ENCODE assay signal across 1 cellular context in genomic region chr5:14148890-14149671, GRCh38.
TF ChIP-seq lines count a peak whose summit lies in the region.

No MANE protein-coding gene starts in this region.

TF ChIP-seq in HepG2, 621 proteins besides CTCF, POLR2A, EP300 and RAD21 (continued from another document):
- TF ChIP-seq HNRNPLL (IDR thresholded peaks at IDR 0.05; ENCODE audit: low read depth, low read length, poor library complexity, severe bottlenecking): no peak
- no peak for TF ChIP-seq HES4 (CRISPR knock-in tag; IDR thresholded peaks at IDR 0.05; ENCODE audit: borderline replicate concordance)
- peak; percentile 40; the same call in 1 of the 2 replicates for TF ChIP-seq ZSCAN5A (CRISPR knock-in tag; IDR thresholded peaks at IDR 0.05; ENCODE audit: borderline replicate concordance)
- TF ChIP-seq ONECUT2 (CRISPR knock-in tag; IDR thresholded peaks at IDR 0.05): no peak
- TF ChIP-seq MYC (CRISPR knock-in tag; IDR thresholded peaks at IDR 0.05; ENCODE audit: borderline replicate concordance): no peak
- TF ChIP-seq KMT2A (CRISPR knock-in tag; IDR thresholded peaks at IDR 0.05): peak; percentile 64; the same call in 1 of the 2 replicates
- peak; percentile 98 for TF ChIP-seq ZNF292 (CRISPR knock-in tag; IDR thresholded peaks at IDR 0.05; ENCODE audit: borderline replicate concordance, low read depth)
- TF ChIP-seq ZNF501 (CRISPR knock-in tag; IDR thresholded peaks at IDR 0.05): no peak
- TF ChIP-seq ISX (CRISPR knock-in tag; conservative IDR thresholded peaks at IDR 0.05): no peak
- TF ChIP-seq GMEB2 (CRISPR knock-in tag; IDR thresholded peaks at IDR 0.05; ENCODE audit: low read depth): no peak
- TF ChIP-seq ZBTB7B (CRISPR knock-in tag; IDR thresholded peaks at IDR 0.05): peak; percentile 3; the same call in 1 of the 2 replicates
- peak; percentile 64; the same call in 1 of the 2 replicates for TF ChIP-seq DPF2 (CRISPR knock-in tag; IDR thresholded peaks at IDR 0.05; ENCODE audit: borderline replicate concordance, low read depth)
- TF ChIP-seq AHDC1 (CRISPR knock-in tag; IDR thresholded peaks at IDR 0.05; ENCODE audit: borderline replicate concordance): no peak
TF ChIP-seq in HepG2: peak in this region for 107.
